ENCODE assay signal across 9 cellular contexts in the genomic region with DNA sequence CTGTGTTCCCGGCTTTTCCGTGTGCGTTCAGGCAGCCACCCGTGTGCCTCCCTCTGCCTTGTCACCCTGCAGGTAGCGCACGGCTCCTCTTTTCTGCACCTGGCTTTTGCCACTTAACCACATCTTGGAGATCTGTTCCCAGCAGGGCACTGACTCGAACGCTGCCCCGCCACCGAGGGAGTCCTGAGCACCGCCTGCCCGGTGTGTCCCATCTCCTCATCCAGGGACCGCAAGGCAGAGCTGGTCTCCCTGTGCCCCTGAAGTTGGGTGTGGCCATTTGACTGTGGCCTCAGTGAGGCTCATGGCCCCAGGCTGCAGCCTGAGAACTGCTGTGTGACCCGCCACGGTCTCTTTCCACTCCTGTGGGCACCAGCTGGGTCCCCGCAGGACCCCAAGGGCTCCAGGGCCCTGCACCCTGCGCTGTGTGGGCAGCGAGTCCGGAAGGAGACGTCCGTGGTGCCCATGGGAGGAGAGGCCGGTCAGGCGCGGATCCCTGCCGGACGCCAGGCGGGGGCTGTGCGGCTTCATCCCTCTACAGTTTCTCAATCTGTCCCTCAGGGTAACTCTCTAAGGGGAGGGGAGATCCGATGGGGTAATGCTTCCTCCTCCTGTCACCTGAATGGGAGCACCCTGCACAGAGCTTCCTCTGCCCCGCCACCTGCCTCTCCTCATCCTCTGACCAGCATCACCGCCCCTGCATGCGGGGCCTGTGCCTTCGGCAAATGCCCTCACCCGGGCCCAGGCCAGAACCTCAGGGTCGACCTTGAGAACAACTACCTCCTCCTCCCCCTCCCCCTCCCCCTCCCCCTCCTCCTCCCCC. TPM values are rescaled to one million over a fixed set of nuclear protein-coding genes. Genes with fewer than 3 reads are reported as not detected.
DNase-seq lines count a peak whose midpoint lies in the region; ATAC-seq lines count a peak whose summit lies in the region.
"Had no signal": no experiment of that assay in that cellular context is flagged by ENCODE, and none has a peak within 500 bp of the region (broad histone marks: within the 10 kb centered on the region; RNA-seq: fewer than 3 reads in every experiment).

No MANE protein-coding gene starts in this region.

- H3K4me3 Mint-ChIP-seq in activated CD4-positive, alpha-beta T cell treated with anti-CD3 and anti-CD28 coated beads for 36 hours = peak overlapping the region; percentile 85
- H3K4me3 Mint-ChIP-seq in activated T-helper 17 cell treated with anti-CD3 and anti-CD28 coated beads, Interleukin-2, amount 50 U/mL, for 72 hours = peak overlapping the region; percentile 82

- ATAC-seq in activated CD4-positive, alpha-beta T cell treated with anti-CD3 and anti-CD28 coated beads for 36 hours = no peak
- ATAC-seq in activated T-helper 17 cell treated with anti-CD3 and anti-CD28 coated beads, Interleukin-2, amount 50 U/mL, for 72 hours (replicated peaks) = no peak
- no peak for ATAC-seq in GM21390 (IDR thresholded peaks at IDR 0.05; ENCODE audit: unreplicated experiment)

- H3K36me3 Mint-ChIP-seq in activated CD4-positive, alpha-beta T cell treated with anti-CD3 and anti-CD28 coated beads for 36 hours (ENCODE audit: low read depth) = peaks cover 13% of the 10 kb centered on the region
- peaks cover 34% of the 10 kb centered on the region for H3K36me3 Mint-ChIP-seq in activated T-helper 17 cell treated with anti-CD3 and anti-CD28 coated beads, Interleukin-2, amount 50 U/mL, for 72 hours (ENCODE audit: low read depth)

- peaks cover 38% of the 10 kb centered on the region for H3K4me1 Mint-ChIP-seq in activated CD4-positive, alpha-beta T cell treated with anti-CD3 and anti-CD28 coated beads for 36 hours
- peaks cover 15% of the 10 kb centered on the region for H3K4me1 Mint-ChIP-seq in activated T-helper 17 cell treated with anti-CD3 and anti-CD28 coated beads, Interleukin-2, amount 50 U/mL, for 72 hours

- no peaks in the 10 kb centered on the region for H3K9me3 Mint-ChIP-seq in activated CD4-positive, alpha-beta T cell treated with anti-CD3 and anti-CD28 coated beads for 36 hours (ENCODE audit: low read depth)
- H3K9me3 Mint-ChIP-seq in activated T-helper 17 cell treated with anti-CD3 and anti-CD28 coated beads, Interleukin-2, amount 50 U/mL, for 72 hours = no peaks in the 10 kb centered on the region

- H3K27me3 Mint-ChIP-seq in activated CD4-positive, alpha-beta T cell treated with anti-CD3 and anti-CD28 coated beads for 36 hours = no peaks in the 10 kb centered on the region
- peaks cover 4% of the 10 kb centered on the region for H3K27me3 Mint-ChIP-seq in activated T-helper 17 cell treated with anti-CD3 and anti-CD28 coated beads, Interleukin-2, amount 50 U/mL, for 72 hours

- CTCF ChIA-PET in activated CD4-positive, alpha-beta T cell treated with anti-CD3 and anti-CD28 coated beads for 36 hours (lab: Charles Lee) = interaction anchor here (0.8 to 1.2 kb wide), 2 partner anchors 28 to 63 kb away, joined by 3 to 6 read pairs; no protein-coding TSS in a partner anchor

- POLR2A ChIA-PET in activated CD4-positive, alpha-beta T cell treated with anti-CD3 and anti-CD28 coated beads for 36 hours (lab: Charles Lee) = interaction anchor here (0.7 kb wide), 1 partner anchor 911 kb away, joined by 6 read pairs; no protein-coding TSS in a partner anchor

- peak; percentile 45 for DNase-seq in activated CD4-positive, alpha-beta T cell treated with anti-CD3 and anti-CD28 coated beads for 36 hours
- DNase-seq in activated CD4-positive, alpha-beta T cell treated with anti-CD3 and anti-CD28 coated beads, Interleukin-2, amount 50 U/mL, for 1 hour = no peak
- DNase-seq in NAMALWA (ENCODE audit: low spot score) (peak; percentile 89), retina (peak; percentile 29), NCI-H446 treated with DMSO at 0.1 percent for 48 hours (lab: John Stamatoyannopoulos, UW) (no peak), NCI-H526 treated with DMSO at 0.1 percent for 48 hours (lab: John Stamatoyannopoulos, UW) (no peak)

- peak overlapping the region; percentile 72 for H3K27ac Mint-ChIP-seq in activated CD4-positive, alpha-beta T cell treated with anti-CD3 and anti-CD28 coated beads for 36 hours
- H3K27ac Mint-ChIP-seq in activated T-helper 17 cell treated with anti-CD3 and anti-CD28 coated beads, Interleukin-2, amount 50 U/mL, for 72 hours = no peak overlapping the region

- intact Hi-C loops in activated CD4-positive, alpha-beta T cell treated with anti-CD3 and anti-CD28 coated beads for 36 hours (cut with DNase I, micrococcal nuclease) = loop anchor here (2.0 kb wide), 2 partner anchors 47 to 51 kb away; partner anchors contain the start of genes MICALL2 (in 1 of the 2) and TMEM184A (in 1 of the 2)

RNA-seq across cellular contexts. Expression of gene INTS1, which starts 1.8 kb away (rescaled TPM):
- total RNA-seq in activated CD4-positive, alpha-beta T cell treated with anti-CD3 and anti-CD28 coated beads for 36 hours = 10 to 100 TPM; 78.1 to 81.7 TPM
- 100 to 1,000 TPM; 116 to 147 TPM for total RNA-seq in activated T-helper 17 cell treated with anti-CD3 and anti-CD28 coated beads, Interleukin-2, amount 50 U/mL, for 72 hours

RNA-seq across cellular contexts. Expression of gene MAFK, which starts 24.6 kb away (rescaled TPM):
- 10 to 100 TPM; 28.7 to 33.1 TPM for total RNA-seq in activated CD4-positive, alpha-beta T cell treated with anti-CD3 and anti-CD28 coated beads for 36 hours
- total RNA-seq in activated T-helper 17 cell treated with anti-CD3 and anti-CD28 coated beads, Interleukin-2, amount 50 U/mL, for 72 hours = 10 to 100 TPM; 40.1 to 41.5 TPM

RNA-seq across cellular contexts. Expression of gene MICALL2, which starts 46.7 kb away (rescaled TPM):
- 1 to 10 TPM; 1.9 to 2.7 TPM for total RNA-seq in activated CD4-positive, alpha-beta T cell treated with anti-CD3 and anti-CD28 coated beads for 36 hours
- 1 to 10 TPM; 1.8 to 5.1 TPM for total RNA-seq in activated T-helper 17 cell treated with anti-CD3 and anti-CD28 coated beads, Interleukin-2, amount 50 U/mL, for 72 hours

RNA-seq across cellular contexts. Expression of gene TMEM184A, which starts 50.1 kb away (rescaled TPM):
- total RNA-seq in activated CD4-positive, alpha-beta T cell treated with anti-CD3 and anti-CD28 coated beads for 36 hours = under 1 TPM; 0.05 to 0.14 TPM
- total RNA-seq in activated T-helper 17 cell treated with anti-CD3 and anti-CD28 coated beads, Interleukin-2, amount 50 U/mL, for 72 hours = not detected
- total RNA-seq: T-helper 1 cell treated with Interleukin-12 subunit alpha and Interleukin-12 subunit beta and Interleukin-4 antibody, amounts not matched to agents 30 ng/mL and 1 ng/mL, for 36 hours had no signal

Comparison
In these comparisons a context has a peak if more than half of its experiments do, and no peak if none do; other contexts are left out.
1. DNase-seq: peak in activated CD4-positive, alpha-beta T cell treated with anti-CD3 and anti-CD28 coated beads for 36 hours (single experiment), NAMALWA (single experiment) and retina (single experiment); none in activated CD4-positive, alpha-beta T cell treated with anti-CD3 and anti-CD28 coated beads, Interleukin-2, amount 50 U/mL, for 1 hour (single experiment), NCI-H446 treated with DMSO at 0.1 percent for 48 hours (single experiment) and NCI-H526 treated with DMSO at 0.1 percent for 48 hours (single experiment).